7 cellular contexts compared by ENCODE assay signal in the genomic region with DNA sequence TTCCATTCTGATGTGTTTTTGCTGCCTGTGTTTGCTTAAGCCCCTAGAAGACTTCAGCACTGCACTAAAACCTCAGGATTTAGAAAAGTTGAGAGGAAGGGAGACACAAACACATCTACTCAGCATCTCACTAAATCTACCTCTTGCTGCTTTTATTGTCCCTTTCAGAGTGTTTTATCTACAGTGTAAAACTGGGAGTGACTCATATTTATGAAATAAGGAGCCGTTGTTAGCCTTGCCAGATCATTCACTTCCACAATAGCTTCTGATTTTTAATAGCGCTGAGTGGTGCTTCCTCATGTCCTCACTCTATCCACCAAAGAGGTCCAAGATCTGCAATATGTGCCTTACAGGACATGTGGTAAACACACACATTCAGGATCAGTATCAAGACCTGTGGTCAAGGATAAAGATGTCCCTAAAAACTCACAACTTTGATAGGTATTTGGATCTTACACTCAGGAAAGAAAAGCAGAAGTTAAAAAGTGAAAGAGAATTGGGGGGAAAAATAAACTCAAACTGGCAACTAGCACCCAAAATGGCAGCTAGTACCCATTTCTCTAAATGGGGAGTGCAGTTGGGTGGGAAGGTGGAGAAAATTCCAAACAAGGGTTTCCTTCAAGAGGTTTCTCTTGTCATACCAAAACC. TPM values are rescaled to one million over a fixed set of nuclear protein-coding genes. Genes with fewer than 3 reads are reported as not detected.
DNase-seq lines count a peak whose midpoint lies in the region; ATAC-seq, FAIRE-seq and TF ChIP-seq lines count a peak whose summit lies in the region.

No MANE protein-coding gene starts in this region.

- intact Hi-C loops in pancreas (cut with DNase I), result no loop called here

- in situ Hi-C loops in GM13976 (cut with MboI; ENCODE audit: low sequenced_read_pairs, unreplicated experiment), result loop anchor here (25.0 kb wide), 1 partner anchor 436 kb away; no protein-coding TSS in a partner anchor

- ATAC-seq in GM19025 (IDR thresholded peaks at IDR 0.05; ENCODE audit: low read depth, unreplicated experiment), result peak; percentile 23
- peak; percentile 3 for ATAC-seq in HG03196 (IDR thresholded peaks at IDR 0.05; ENCODE audit: unreplicated experiment)
- ATAC-seq in pancreas, result peak in 3 of 4 donors; percentile 34 to 59 (median 51)

- no peak for FAIRE-seq in pancreas (lab: Jason Lieb, UNC)

- no peak overlapping the region for H3K4me3 ChIP-seq in pancreas

- 77 to 88% methylated on average over 2 of the region's 2 CpGs for WGBS in pancreas, 2 donors

- peaks cover 0 to 20% (median 0%) of the 10 kb centered on the region in 3 donors for H3K4me1 ChIP-seq in pancreas

- no peaks in the 10 kb centered on the region for H3K36me3 ChIP-seq in pancreas

- no peaks in the 10 kb centered on the region for H3K27me3 ChIP-seq in pancreas

- peak; percentile 41 for DNase-seq in amniotic epithelial cell (ENCODE audit: low read depth)
- DNase-seq in pancreas, result no peak
- no peak for DNase-seq in DMS 273 (lab: John Stamatoyannopoulos, UW; ENCODE audit: unreplicated experiment)
- DNase-seq in SKM-1 (lab: John Stamatoyannopoulos, UW; ENCODE audit: unreplicated experiment), result no peak
- no peak for DNase-seq in GM13976 (ENCODE audit: low spot score)

- H3K9me3 ChIP-seq in pancreas, result no peaks in the 10 kb centered on the region

- no peak for TF ChIP-seq CTCF in pancreas (IDR thresholded peaks at IDR 0.05)
- no peak for TF ChIP-seq CTCF in GM13976 (IDR thresholded peaks at IDR 0.05; ENCODE audit: borderline replicate concordance, control extremely low read depth, extremely low read depth, insufficient read depth, missing control alignments)

- peak overlapping the region in 1 of 4 donors; percentile 9 for H3K27ac ChIP-seq in pancreas

RNA-seq across cellular contexts. Expression of a gene that starts 16.1 kb away (rescaled TPM):
- 10 to 100 TPM in 4 of 6 donors, 1 to 10 TPM in 2; 6.3 to 14.5 (median 10.6) TPM for total RNA-seq in pancreas
- polyA plus RNA-seq in pancreas, result 1 to 10 TPM; 4.7 to 8.4 TPM
